Comparison of ENCODE assay signal across 17 cellular contexts in genomic region chr13:106714271-106714670, GRCh38.
"Had no signal": no experiment of that assay in that cellular context is flagged by ENCODE, and none has a peak within 500 bp of the region (broad histone marks: within the 10 kb centered on the region; RNA-seq: fewer than 3 reads in every experiment).

No MANE protein-coding gene starts in this region.

- DNase-seq: activated CD4-positive, alpha-beta T cell treated with anti-CD3 and anti-CD28 coated beads, Interleukin-2, amount 10 ng/mL, durations not matched to agents 7 days and 5 days; activated CD8-positive, alpha-beta memory T cell treated with anti-CD3 and anti-CD28 coated beads for 24 hours; activated gamma-delta T cell treated with Interleukin-2 at 50 U/mL for 16 hours; amniotic stem cell; body of pancreas; kidney glomerular epithelial cell; naive B cell; stimulated activated CD4-positive, alpha-beta T cell treated with anti-CD3 and anti-CD28 coated beads, Interleukin-15, amount 100 ng/mL, for 24 hours; stimulated activated CD4-positive, alpha-beta T cell treated with anti-CD3 and anti-CD28 coated beads, Interleukin-4, amount 100 ng/mL, for 4 hours; stimulated activated CD8-positive, alpha-beta memory T cell treated with anti-CD3 and anti-CD28 coated beads, Interleukin-4, amount 100 ng/mL, for 48 hours; stimulated activated naive CD4-positive, alpha-beta T cell treated with Interleukin-2 at 50 U/mL for 16 hours had no signal

- H3K9ac ChIP-seq: parathyroid adenoma had no signal

- H3K79me2 ChIP-seq: parathyroid adenoma had no signal

- ATAC-seq: body of pancreas had no signal

- H3K27ac ChIP-seq: body of pancreas, coronary artery, parathyroid adenoma had no signal

- H3K27ac Mint-ChIP-seq: activated CD4-positive, alpha-beta T cell treated with anti-CD3 and anti-CD28 coated beads, Interleukin-2, amount 10 ng/mL, durations not matched to agents 7 days and 5 days; activated naive CD8-positive, alpha-beta T cell; naive B cell; type B pancreatic cell had no signal

- H3K27me3 ChIP-seq: body of pancreas had no signal

- H3K4me3 Mint-ChIP-seq: activated CD4-positive, alpha-beta T cell treated with anti-CD3 and anti-CD28 coated beads, Interleukin-2, amount 10 ng/mL, durations not matched to agents 7 days and 5 days; activated naive CD8-positive, alpha-beta T cell; central memory CD8-positive, alpha-beta T cell; naive B cell; type B pancreatic cell had no signal

- H3K4me1 Mint-ChIP-seq: activated CD4-positive, alpha-beta T cell treated with anti-CD3 and anti-CD28 coated beads, Interleukin-2, amount 10 ng/mL, durations not matched to agents 7 days and 5 days; central memory CD8-positive, alpha-beta T cell; naive B cell had no signal

- H3K36me3 Mint-ChIP-seq: activated naive CD8-positive, alpha-beta T cell; naive B cell; type B pancreatic cell had no signal

- H3K9me3 ChIP-seq: body of pancreas had no signal

- H3K4me1 ChIP-seq: body of pancreas, parathyroid adenoma had no signal

- H3K4me3 ChIP-seq: body of pancreas, coronary artery, skin epidermis had no signal

- H3K27me3 Mint-ChIP-seq: activated CD4-positive, alpha-beta T cell treated with anti-CD3 and anti-CD28 coated beads, Interleukin-2, amount 10 ng/mL, durations not matched to agents 7 days and 5 days; activated naive CD8-positive, alpha-beta T cell; central memory CD8-positive, alpha-beta T cell; type B pancreatic cell had no signal
